ENCODE assay signal across 8 cellular contexts in genomic region chr12:96578526-96579125, GRCh38.
DNase-seq lines count a peak whose midpoint lies in the region; ATAC-seq and TF ChIP-seq lines count a peak whose summit lies in the region.

No MANE protein-coding gene starts in this region.

- H3K4me2 ChIP-seq in GM23248 (ENCODE audit: unreplicated experiment) = no peak overlapping the region

- H3K27me3 Mint-ChIP-seq in activated naive CD4-positive, alpha-beta T cell treated with anti-CD3 and anti-CD28 coated beads for 36 hours (ENCODE audit: low read depth) = peaks cover 5% of the 10 kb centered on the region
- H3K27me3 Mint-ChIP-seq in memory B cell = no peaks in the 10 kb centered on the region
- H3K27me3 Mint-ChIP-seq in activated T-helper 1 cell treated with anti-CD3 and anti-CD28 coated beads, Interleukin-12 subunit alpha, Interleukin-12 subunit beta, Interleukin-2, Interleukin-4 antibody, amounts not matched to agents 30 ng/mL and 10 ng/mL and 1 ng/mL, durations not matched to agents 14 hours and 24 hours and 36 hours (ENCODE audit: insufficient read depth) = peaks cover 5% of the 10 kb centered on the region

- H4K20me1 ChIP-seq in GM23248 (ENCODE audit: insufficient read depth) = no peaks in the 10 kb centered on the region

- H3K9me2 ChIP-seq in GM23248 (ENCODE audit: insufficient read depth) = no peaks in the 10 kb centered on the region; the same call in 1 of the 2 replicates

- H2AFZ ChIP-seq in GM23248 = peak overlapping the region; percentile 92

- H3K4me3 ChIP-seq in GM23248 = peak overlapping the region; percentile 24; the same call in 1 of the 2 replicates

- 0 to 1% methylated on average over 3 of the region's 3 CpGs for WGBS in GM23248 (ENCODE audit: low coverage in 1 of 2, low lambda C conversion rate in 2 of 2, missing lambda C conversion rate in 2 of 2), 2 experiments

- H3K36me3 ChIP-seq in GM23248 (ENCODE audit: low read depth) = no peaks in the 10 kb centered on the region

- ATAC-seq in activated naive CD4-positive, alpha-beta T cell treated with anti-CD3 and anti-CD28 coated beads, Interleukin-2, amount 50 U/mL, for 72 hours = peak; percentile 77 to 88
- ATAC-seq in memory B cell (ENCODE audit: low read depth) = peak; percentile 86

- no peak for DNase-seq in activated naive CD4-positive, alpha-beta T cell treated with anti-CD3 and anti-CD28 coated beads, Interleukin-2, amount 50 U/mL, for 72 hours (ENCODE audit: low spot score in 2 of 2)
- DNase-seq in activated naive CD4-positive, alpha-beta T cell treated with anti-CD3 and anti-CD28 coated beads for 36 hours = no peak
- peak; percentile 80 for DNase-seq in GM23248
- peak; percentile 27 to 68 for DNase-seq in NOMO-1 (lab: John Stamatoyannopoulos, UW; ENCODE audit: unreplicated experiment in 2 of 2)
- peak; percentile 60 for DNase-seq in cerebellar cortex (ENCODE audit: low spot score)
- peak in 1 of 2 donors; percentile 52 for DNase-seq in memory B cell (ENCODE audit: low spot score in 2 of 2)
- no peak for DNase-seq in activated T-helper 1 cell treated with anti-CD3 and anti-CD28 coated beads, Interleukin-12 subunit alpha, Interleukin-12 subunit beta, Interleukin-2, Interleukin-4 antibody, amounts not matched to agents 30 ng/mL and 10 ng/mL and 1 ng/mL, durations not matched to agents 14 hours and 24 hours and 36 hours (ENCODE audit: low spot score)

- H3K27ac ChIP-seq in GM23248 = no peak overlapping the region

- peak; percentile 81 for TF ChIP-seq RAD21 in Ishikawa (IDR thresholded peaks at IDR 0.05; ENCODE audit: low read depth)

- in situ Hi-C loops in GM23248 (cut with MboI) = loop anchor here (25.0 kb wide), 2 partner anchors 734 to 1809 kb away; no protein-coding TSS in a partner anchor

- no peaks in the 10 kb centered on the region for H3K4me1 ChIP-seq in GM23248 (ENCODE audit: insufficient read depth)

- H3K4me1 Mint-ChIP-seq in activated naive CD4-positive, alpha-beta T cell treated with anti-CD3 and anti-CD28 coated beads for 36 hours (ENCODE audit: low read depth) = peaks cover 9% of the 10 kb centered on the region
- H3K4me1 Mint-ChIP-seq in memory B cell = peaks cover 2% of the 10 kb centered on the region
- H3K4me1 Mint-ChIP-seq in activated T-helper 1 cell treated with anti-CD3 and anti-CD28 coated beads, Interleukin-12 subunit alpha, Interleukin-12 subunit beta, Interleukin-2, Interleukin-4 antibody, amounts not matched to agents 30 ng/mL and 10 ng/mL and 1 ng/mL, durations not matched to agents 14 hours and 24 hours and 36 hours (ENCODE audit: low read depth) = no peaks in the 10 kb centered on the region

- intact Hi-C loops in activated naive CD4-positive, alpha-beta T cell treated with anti-CD3 and anti-CD28 coated beads for 36 hours (cut with micrococcal nuclease) = loop anchor here (1.0 to 10.0 kb wide), 9 partner anchors 142 to 1926 kb away; partner anchors contain the start of gene NEDD1
- intact Hi-C loops in activated T-helper 1 cell treated with anti-CD3 and anti-CD28 coated beads, Interleukin-12 subunit alpha, Interleukin-12 subunit beta, Interleukin-2, Interleukin-4 antibody, amounts not matched to agents 30 ng/mL and 10 ng/mL and 1 ng/mL, durations not matched to agents 14 hours and 24 hours and 36 hours (cut with micrococcal nuclease) = loop anchor here (1.0 to 10.0 kb wide), 11 partner anchors 142 to 1819 kb away; partner anchors contain the start of gene NEDD1

- no peaks in the 10 kb centered on the region for H3K27me3 ChIP-seq in GM23248 (replicated peaks; ENCODE audit: insufficient read depth)

- no peaks in the 10 kb centered on the region for H3K9me3 Mint-ChIP-seq in activated naive CD4-positive, alpha-beta T cell treated with anti-CD3 and anti-CD28 coated beads, Interleukin-2, amount 50 U/mL, for 72 hours
- H3K9me3 Mint-ChIP-seq in activated naive CD4-positive, alpha-beta T cell treated with anti-CD3 and anti-CD28 coated beads for 36 hours = no peaks in the 10 kb centered on the region
- no peaks in the 10 kb centered on the region for H3K9me3 Mint-ChIP-seq in memory B cell
- H3K9me3 Mint-ChIP-seq in activated T-helper 1 cell treated with anti-CD3 and anti-CD28 coated beads, Interleukin-12 subunit alpha, Interleukin-12 subunit beta, Interleukin-2, Interleukin-4 antibody, amounts not matched to agents 30 ng/mL and 10 ng/mL and 1 ng/mL, durations not matched to agents 14 hours and 24 hours and 36 hours = no peaks in the 10 kb centered on the region

- H3K79me2 ChIP-seq in GM23248 (ENCODE audit: insufficient read depth) = no peaks in the 10 kb centered on the region

- CTCF ChIA-PET in activated naive CD4-positive, alpha-beta T cell treated with anti-CD3 and anti-CD28 coated beads for 36 hours (lab: Charles Lee) = interaction anchor here (0.6 to 2.8 kb wide), 12 partner anchors 10 to 1454 kb away, joined by 3 to 20 read pairs (median 3); no protein-coding TSS in a partner anchor

- no peak for TF ChIP-seq EP300 in Ishikawa (IDR thresholded peaks at IDR 0.05; ENCODE audit: borderline replicate concordance)

- H3K9ac ChIP-seq in GM23248 = no peak overlapping the region

- no peaks in the 10 kb centered on the region for H3K9me3 ChIP-seq in GM23248 (ENCODE audit: low read depth)

- no peaks in the 10 kb centered on the region for H3F3A ChIP-seq in GM23248 (ENCODE audit: insufficient read depth)

- H3K27ac Mint-ChIP-seq in activated naive CD4-positive, alpha-beta T cell treated with anti-CD3 and anti-CD28 coated beads, Interleukin-2, amount 50 U/mL, for 72 hours = no peak overlapping the region
- no peak overlapping the region for H3K27ac Mint-ChIP-seq in activated naive CD4-positive, alpha-beta T cell treated with anti-CD3 and anti-CD28 coated beads for 36 hours
- no peak overlapping the region for H3K27ac Mint-ChIP-seq in memory B cell
- H3K27ac Mint-ChIP-seq in activated T-helper 1 cell treated with anti-CD3 and anti-CD28 coated beads, Interleukin-12 subunit alpha, Interleukin-12 subunit beta, Interleukin-2, Interleukin-4 antibody, amounts not matched to agents 30 ng/mL and 10 ng/mL and 1 ng/mL, durations not matched to agents 14 hours and 24 hours and 36 hours = no peak overlapping the region

- H3K36me3 Mint-ChIP-seq in activated naive CD4-positive, alpha-beta T cell treated with anti-CD3 and anti-CD28 coated beads, Interleukin-2, amount 50 U/mL, for 72 hours = no peaks in the 10 kb centered on the region
- H3K36me3 Mint-ChIP-seq in activated naive CD4-positive, alpha-beta T cell treated with anti-CD3 and anti-CD28 coated beads for 36 hours (ENCODE audit: low read depth) = no peaks in the 10 kb centered on the region
- no peaks in the 10 kb centered on the region for H3K36me3 Mint-ChIP-seq in memory B cell
- no peaks in the 10 kb centered on the region for H3K36me3 Mint-ChIP-seq in activated T-helper 1 cell treated with anti-CD3 and anti-CD28 coated beads, Interleukin-12 subunit alpha, Interleukin-12 subunit beta, Interleukin-2, Interleukin-4 antibody, amounts not matched to agents 30 ng/mL and 10 ng/mL and 1 ng/mL, durations not matched to agents 14 hours and 24 hours and 36 hours (ENCODE audit: low read depth)

- no peak overlapping the region for H3K4me3 Mint-ChIP-seq in activated naive CD4-positive, alpha-beta T cell treated with anti-CD3 and anti-CD28 coated beads for 36 hours
- H3K4me3 Mint-ChIP-seq in memory B cell = no peak overlapping the region
- no peak overlapping the region for H3K4me3 Mint-ChIP-seq in activated T-helper 1 cell treated with anti-CD3 and anti-CD28 coated beads, Interleukin-12 subunit alpha, Interleukin-12 subunit beta, Interleukin-2, Interleukin-4 antibody, amounts not matched to agents 30 ng/mL and 10 ng/mL and 1 ng/mL, durations not matched to agents 14 hours and 24 hours and 36 hours

TF ChIP-seq in Ishikawa, 13 proteins besides CTCF, POLR2A, EP300 and RAD21:
- TF ChIP-seq TCF12 (IDR thresholded peaks at IDR 0.05; ENCODE audit: low read depth) = no peak
- TF ChIP-seq MAX (IDR thresholded peaks at IDR 0.05) = no peak
- TF ChIP-seq REST (IDR thresholded peaks at IDR 0.05; ENCODE audit: low read depth) = no peak
- TF ChIP-seq EGR1 (IDR thresholded peaks at IDR 0.05) = no peak

Comparison
In these comparisons a context has a peak if more than half of its experiments do, and no peak if none do; other contexts are left out.
1. DNase-seq: peak in GM23248 (single experiment), NOMO-1 (2 of 2) and cerebellar cortex (single experiment); none in activated naive CD4-positive, alpha-beta T cell treated with anti-CD3 and anti-CD28 coated beads, Interleukin-2, amount 50 U/mL, for 72 hours (0 of 2), activated naive CD4-positive, alpha-beta T cell treated with anti-CD3 and anti-CD28 coated beads for 36 hours (single experiment) and activated T-helper 1 cell treated with anti-CD3 and anti-CD28 coated beads, Interleukin-12 subunit alpha, Interleukin-12 subunit beta, Interleukin-2, Interleukin-4 antibody, amounts not matched to agents 30 ng/mL and 10 ng/mL and 1 ng/mL, durations not matched to agents 14 hours and 24 hours and 36 hours (single experiment).